ENCODE assay signal across 1 cellular context in genomic region chr17:37447641-37448040, GRCh38.
TF ChIP-seq lines count a peak whose summit lies in the region.

No MANE protein-coding gene starts in this region.

TF ChIP-seq in SK-N-SH, 30 proteins besides CTCF, POLR2A, EP300 and RAD21:
- TF ChIP-seq REST (IDR thresholded peaks at IDR 0.05; ENCODE audit: low read depth, low read length): no peak
- peak; percentile 64 for TF ChIP-seq JUND (IDR thresholded peaks at IDR 0.05)
- TF ChIP-seq POLR2AphosphoS5 (IDR thresholded peaks at IDR 0.05; ENCODE audit: low read depth, low read length): no peak
- TF ChIP-seq FOSL2 (IDR thresholded peaks at IDR 0.05; ENCODE audit: borderline replicate concordance, low read depth): peak; percentile 74
- peak; percentile 63 for TF ChIP-seq PBX3 (IDR thresholded peaks at IDR 0.05)
- no peak for TF ChIP-seq ELF1 (IDR thresholded peaks at IDR 0.05)
- peak; percentile 51; the same call in 1 of the 2 replicates for TF ChIP-seq TCF12 (IDR thresholded peaks at IDR 0.05)
- TF ChIP-seq FOXJ3 (CRISPR knock-in tag; IDR thresholded peaks at IDR 0.05): no peak
